Comparison of ENCODE assay signal across 20 cellular contexts in genomic region chr16:83023011-83023410, GRCh38.
A peak's percentile ranks its signal among the peaks of the same experiment; 100 is the strongest.
DNase-seq lines count a peak whose midpoint lies in the region; ATAC-seq, FAIRE-seq and TF ChIP-seq lines count a peak whose summit lies in the region.
"Had no signal": no experiment of that assay in that cellular context is flagged by ENCODE, and none has a peak within 500 bp of the region (broad histone marks: within the 10 kb centered on the region; RNA-seq: fewer than 3 reads in every experiment).

No MANE protein-coding gene starts in this region.

- whole genome bisulfite sequencing in SK-N-SH (ENCODE audit: low lambda C conversion rate) = 18% methylated on average over 4 of the region's 4 CpGs

- H3K9me1 ChIP-seq in endothelial cell of umbilical vein (replicated peaks; ENCODE audit: control insufficient read depth, extremely low read depth, insufficient read depth, low read length) = no peaks in the 10 kb centered on the region

- no peaks in the 10 kb centered on the region for H3K27me3 ChIP-seq in SK-N-SH (ENCODE audit: insufficient read depth)
- no peaks in the 10 kb centered on the region for H3K27me3 ChIP-seq in Karpas-422 (ENCODE audit: low read length)
- H3K27me3 ChIP-seq in endothelial cell of umbilical vein (ENCODE audit: control insufficient read depth in 2 of 2, insufficient read depth in 2 of 2, low read length in 2 of 2) = no peaks in the 10 kb centered on the region

- dilution Hi-C loops in endothelial cell of umbilical vein (cut with MboI; ENCODE audit: extremely low pct_ligation_motif_present, low sequenced_read_pairs) = no loop called here

- CTCF ChIA-PET in SK-N-SH (lab: Yijun Ruan, JAX) = no interaction called here
- CTCF ChIA-PET in endothelial cell of umbilical vein (lab: Charles Lee) = no interaction called here

- intact Hi-C loops in endothelial cell of umbilical vein (cut with micrococcal nuclease) = no loop called here

- no peak for TF ChIP-seq POLR2A in endothelial cell of umbilical vein (IDR thresholded peaks at IDR 0.05; ENCODE audit: low read depth, low read length)

- FAIRE-seq in endothelial cell of umbilical vein (lab: Jason Lieb, UNC) = peak; percentile 44
- FAIRE-seq: A549, D721Med, G401.6, GM12891 had no signal

- POLR2A ChIA-PET in SK-N-SH (lab: Yijun Ruan, JAX) = no interaction called here
- POLR2A ChIA-PET in endothelial cell of umbilical vein (lab: Charles Lee) = no interaction called here

- H3K9me3 ChIP-seq in SK-N-SH = no peaks in the 10 kb centered on the region
- no peaks in the 10 kb centered on the region for H3K9me3 ChIP-seq in Karpas-422 (ENCODE audit: low read length)
- no peaks in the 10 kb centered on the region for H3K9me3 ChIP-seq in endothelial cell of umbilical vein (replicated peaks; ENCODE audit: control insufficient read depth, insufficient read depth, low read length)
- H3K9me3 ChIP-seq: A549, Caco-2 had no signal

- no peaks in the 10 kb centered on the region for H3K4me1 ChIP-seq in SK-N-SH (ENCODE audit: control insufficient read depth in 1 of 2, insufficient read depth in 2 of 2, low read depth in 1 of 2, low read length in 1 of 2)
- peaks cover 100% of the 10 kb centered on the region for H3K4me1 ChIP-seq in Karpas-422 (ENCODE audit: low read length)
- peaks cover 15% of the 10 kb centered on the region for H3K4me1 ChIP-seq in endothelial cell of umbilical vein (ENCODE audit: control insufficient read depth, extremely low read depth, insufficient read depth, low read length)
- H3K4me1 ChIP-seq: A549, Caco-2 had no signal

- no TSS peak for BruUV-seq in endothelial cell of umbilical vein (replicated peaks; lab: Mats Ljungman, UMichigan)

- H4K20me1 ChIP-seq in SK-N-SH (ENCODE audit: insufficient read depth) = no peaks in the 10 kb centered on the region
- no peaks in the 10 kb centered on the region for H4K20me1 ChIP-seq in Karpas-422 (ENCODE audit: insufficient read depth, low read depth, low read length)
- H4K20me1 ChIP-seq in endothelial cell of umbilical vein (replicated peaks; ENCODE audit: control insufficient read depth, extremely low read depth, insufficient read depth, low read length) = no peaks in the 10 kb centered on the region

- no peak for TF ChIP-seq EP300 in SK-N-SH (IDR thresholded peaks at IDR 0.05; ENCODE audit: borderline replicate concordance in 1 of 2, low read depth in 1 of 2, low read length in 1 of 2)

- H3K9ac ChIP-seq in SK-N-SH (no peak overlapping the region), Karpas-422 (ENCODE audit: low read length) (peak overlapping the region; percentile 72), endothelial cell of umbilical vein (replicated peaks; ENCODE audit: extremely low read depth, insufficient read depth, low read length) (no peak overlapping the region)

- TF ChIP-seq RAD21 in SK-N-SH (IDR thresholded peaks at IDR 0.05; ENCODE audit: low read length) = no peak

- H3K79me2 ChIP-seq in SK-N-SH (ENCODE audit: insufficient read depth) (no peaks in the 10 kb centered on the region), Karpas-422 (ENCODE audit: low read length) (no peaks in the 10 kb centered on the region), endothelial cell of umbilical vein (ENCODE audit: control insufficient read depth, insufficient read depth, low read length) (no peaks in the 10 kb centered on the region)

- H3K4me2 ChIP-seq in SK-N-SH = no peak overlapping the region
- H3K4me2 ChIP-seq in Karpas-422 (ENCODE audit: low read depth, low read length, poor library complexity, severe bottlenecking) = peak overlapping the region; percentile 77
- H3K4me2 ChIP-seq in endothelial cell of umbilical vein (ENCODE audit: insufficient read depth, low read length) = peak overlapping the region; percentile 36
- H3K4me2 ChIP-seq: A549 had no signal

- H3K27ac ChIP-seq in SK-N-SH (ENCODE audit: low read depth in 2 of 2, low read length in 1 of 2) (peak overlapping the region in 1 of 2 experiments; percentile 25; a peak in 1 of 4 replicates), Karpas-422 (ENCODE audit: low read length) (peak overlapping the region; percentile 99), endothelial cell of umbilical vein (ENCODE audit: insufficient read depth, low read depth, low read length) (peak overlapping the region; percentile 62)
- H3K27ac ChIP-seq: 22Rv1, A549, C4-2B had no signal

- TF ChIP-seq CTCF in SK-N-SH (IDR thresholded peaks at IDR 0.05) = no peak
- no peak for TF ChIP-seq CTCF in endothelial cell of umbilical vein (IDR thresholded peaks at IDR 0.05; ENCODE audit: extremely low read depth in 1 of 2, insufficient read depth in 1 of 2, low read depth in 1 of 2, low read length in 2 of 2)

- H3K36me3 ChIP-seq in SK-N-SH (replicated peaks in 1 of 2; ENCODE audit: control insufficient read depth in 1 of 2, insufficient read depth in 2 of 2, low read length in 1 of 2) = no peaks in the 10 kb centered on the region
- H3K36me3 ChIP-seq in Karpas-422 (ENCODE audit: insufficient read depth, low read length) = no peaks in the 10 kb centered on the region
- H3K36me3 ChIP-seq in endothelial cell of umbilical vein (ENCODE audit: control insufficient read depth in 2 of 2, extremely low read depth in 1 of 2, insufficient read depth in 2 of 2, low read length in 2 of 2) = no peaks in the 10 kb centered on the region

- no peak for DNase-seq in SK-N-SH
- DNase-seq in Karpas-422 = peak; percentile 94
- DNase-seq in endothelial cell of umbilical vein (ENCODE audit: low read depth, low spot score) = no peak
- DNase-seq in NCI-H1694 treated with DMSO at 0.1 percent for 48 hours (lab: John Stamatoyannopoulos, UW) = no peak
- DNase-seq in NCI-H446 (lab: John Stamatoyannopoulos, UW) = no peak
- DNase-seq: AML-193; Caco-2; Calu3; CD4-positive, alpha-beta T cell; CD8-positive, alpha-beta T cell; DMS79 treated with DMSO at 0.1 percent for 48 hours; GF-D8 had no signal

- H2AFZ ChIP-seq in SK-N-SH (ENCODE audit: low read depth) = peak overlapping the region; percentile 35; the same call in 1 of the 2 replicates
- no peak overlapping the region for H2AFZ ChIP-seq in Karpas-422 (ENCODE audit: low read length)
- H2AFZ ChIP-seq in endothelial cell of umbilical vein (ENCODE audit: low read depth, low read length) = no peak overlapping the region

- H3K4me3 ChIP-seq in SK-N-SH (ENCODE audit: low read depth in 2 of 2, low read length in 1 of 2) (no peak overlapping the region), Karpas-422 (ENCODE audit: low read length) (peak overlapping the region; percentile 47), endothelial cell of umbilical vein (replicated peaks in 1 of 3; ENCODE audit: insufficient read depth in 1 of 3, low read depth in 1 of 3, low read length in 3 of 3) (no peak overlapping the region)
- H3K4me3 ChIP-seq: A549 had no signal

- ATAC-seq in SK-N-SH treated with all-trans-retinoic acid at 6 μM for 48 hours (no peak), GM18520 (IDR thresholded peaks at IDR 0.05; ENCODE audit: unreplicated experiment) (no peak)
- ATAC-seq: A549; CD8-positive, alpha-beta T cell had no signal

- H3K9me2 ChIP-seq in SK-N-SH = no peaks in the 10 kb centered on the region
- H3K9me2 ChIP-seq in Karpas-422 (replicated peaks; ENCODE audit: insufficient read depth, low read length) = no peaks in the 10 kb centered on the region

- H3F3A ChIP-seq in SK-N-SH (replicated peaks; ENCODE audit: insufficient read depth) = no peaks in the 10 kb centered on the region

TF ChIP-seq in SK-N-SH, 30 proteins besides CTCF, POLR2A, EP300 and RAD21 (continues in another document):
- no peak for TF ChIP-seq NFIC (IDR thresholded peaks at IDR 0.05; ENCODE audit: borderline replicate concordance)
- no peak for TF ChIP-seq FOXJ3 (CRISPR knock-in tag; IDR thresholded peaks at IDR 0.05)
- TF ChIP-seq SMC3 (IDR thresholded peaks at IDR 0.05; ENCODE audit: low read depth, low read length) = no peak
- no peak for TF ChIP-seq IRF3 (IDR thresholded peaks at IDR 0.05; ENCODE audit: low read depth, low read length)
- no peak for TF ChIP-seq FOXM1 (IDR thresholded peaks at IDR 0.05; ENCODE audit: low read depth)

TF ChIP-seq in SK-N-SH treated with all-trans-retinoic acid at 6 μM for 48 hours, 23 proteins besides CTCF, POLR2A, EP300 and RAD21 (continues in another document):
- TF ChIP-seq, protein P1, sequence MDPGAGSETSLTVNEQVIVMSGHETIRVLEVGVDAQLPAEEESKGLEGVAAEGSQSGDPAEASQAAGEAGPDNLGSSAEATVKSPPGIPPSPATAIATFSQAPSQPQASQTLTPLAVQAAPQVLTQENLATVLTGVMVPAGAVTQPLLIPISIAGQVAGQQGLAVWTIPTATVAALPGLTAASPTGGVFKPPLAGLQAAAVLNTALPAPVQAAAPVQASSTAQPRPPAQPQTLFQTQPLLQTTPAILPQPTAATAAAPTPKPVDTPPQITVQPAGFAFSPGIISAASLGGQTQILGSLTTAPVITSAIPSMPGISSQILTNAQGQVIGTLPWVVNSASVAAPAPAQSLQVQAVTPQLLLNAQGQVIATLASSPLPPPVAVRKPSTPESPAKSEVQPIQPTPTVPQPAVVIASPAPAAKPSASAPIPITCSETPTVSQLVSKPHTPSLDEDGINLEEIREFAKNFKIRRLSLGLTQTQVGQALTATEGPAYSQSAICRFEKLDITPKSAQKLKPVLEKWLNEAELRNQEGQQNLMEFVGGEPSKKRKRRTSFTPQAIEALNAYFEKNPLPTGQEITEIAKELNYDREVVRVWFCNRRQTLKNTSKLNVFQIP (CRISPR knock-in tag; IDR thresholded peaks at IDR 0.05; ENCODE audit: borderline replicate concordance, low read depth) = no peak
- TF ChIP-seq ARNTL (CRISPR knock-in tag; IDR thresholded peaks at IDR 0.05; ENCODE audit: borderline replicate concordance, low read depth) (no peak), ISL1 (CRISPR knock-in tag; IDR thresholded peaks at IDR 0.05) (no peak), TCF4 (CRISPR knock-in tag; IDR thresholded peaks at IDR 0.05; ENCODE audit: borderline replicate concordance) (no peak)

TF ChIP-seq in endothelial cell of umbilical vein, 7 proteins besides CTCF, POLR2A, EP300 and RAD21:
- TF ChIP-seq MYC (IDR thresholded peaks at IDR 0.05; ENCODE audit: low read depth, low read length) (no peak), EZH2 (IDR thresholded peaks at IDR 0.05; ENCODE audit: borderline replicate concordance, low read depth, low read length, severe bottlenecking) (no peak), POLR2AphosphoS5 (IDR thresholded peaks at IDR 0.05; ENCODE audit: insufficient read depth, low read depth, low read length) (no peak), FOS (IDR thresholded peaks at IDR 0.05; ENCODE audit: borderline replicate concordance, insufficient read depth, low read length) (no peak), JUN (IDR thresholded peaks at IDR 0.05; ENCODE audit: borderline replicate concordance, insufficient read depth, insufficient read length, low read depth) (no peak), GATA2 (IDR thresholded peaks at IDR 0.05; ENCODE audit: insufficient read depth, insufficient read length, low read depth, low read length) (no peak)
- TF ChIP-seq, protein P2, sequence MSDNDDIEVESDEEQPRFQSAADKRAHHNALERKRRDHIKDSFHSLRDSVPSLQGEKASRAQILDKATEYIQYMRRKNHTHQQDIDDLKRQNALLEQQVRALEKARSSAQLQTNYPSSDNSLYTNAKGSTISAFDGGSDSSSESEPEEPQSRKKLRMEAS (IDR thresholded peaks at IDR 0.05; ENCODE audit: insufficient read depth, insufficient read length) = no peak
